ENCODE assay signal across 8 cellular contexts in the genomic region with DNA sequence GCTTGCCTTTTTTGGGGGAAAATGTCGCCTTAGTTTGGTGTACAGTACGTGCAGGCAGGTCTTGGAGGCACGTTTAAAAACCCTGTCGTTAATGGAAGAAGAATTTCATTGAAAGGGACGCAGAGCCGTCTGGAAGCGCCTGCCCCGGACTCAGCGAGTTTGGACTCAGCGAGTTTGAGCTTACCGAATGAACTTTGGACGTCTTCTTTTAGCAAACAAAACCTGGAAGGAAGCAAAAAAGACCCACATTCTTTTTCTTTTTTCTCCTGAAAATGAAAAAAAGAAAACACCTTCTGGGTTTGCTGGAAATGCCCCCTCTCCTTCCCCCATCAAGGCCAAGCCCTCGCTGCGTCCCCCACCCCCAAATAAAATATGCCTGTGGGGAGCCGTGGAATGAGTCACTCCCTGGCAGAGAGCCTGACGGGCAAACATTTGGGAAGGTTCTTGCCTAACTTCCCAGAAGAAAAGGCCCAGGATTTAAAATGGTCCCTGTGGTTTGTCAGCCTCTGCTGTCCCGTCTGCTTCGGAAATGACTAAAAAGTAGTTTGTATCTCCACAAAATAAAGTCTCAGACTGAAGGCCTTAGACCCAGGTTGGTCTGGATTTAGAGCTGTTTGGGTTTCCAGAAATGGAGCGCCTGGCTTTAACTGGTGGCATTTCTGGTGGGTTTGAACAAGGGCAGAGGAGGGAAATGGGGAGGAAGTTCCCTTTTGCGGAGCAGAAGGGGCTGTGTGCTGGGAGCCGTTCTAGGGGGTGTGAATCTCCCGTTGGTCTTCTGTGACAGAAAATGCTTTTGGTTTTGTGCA. TPM values are rescaled to one million over a fixed set of nuclear protein-coding genes. Genes with fewer than 3 reads are reported as not detected.
A peak's percentile ranks its signal among the peaks of the same experiment; 100 is the strongest.
DNase-seq lines count a peak whose midpoint lies in the region; ATAC-seq and TF ChIP-seq lines count a peak whose summit lies in the region.

No MANE protein-coding gene starts in this region.

- H3K4me1 Mint-ChIP-seq in naive B cell, result peaks cover 61 to 79% (median 75%) of the 10 kb centered on the region in 3 donors

- H3K4me3 Mint-ChIP-seq in naive B cell, result peak overlapping the region; percentile 92 to 98 (median 96)

- ATAC-seq in Right ventricle myocardium inferior, result peak; percentile 49
- ATAC-seq in naive B cell (ENCODE audit: low read depth in 2 of 2), result no peak

- POLR2A ChIA-PET in GM10248 (lab: Yijun Ruan, JAX), result no interaction called here

- H3K9ac ChIP-seq in SK-N-MC (ENCODE audit: insufficient read length), result peak overlapping the region; percentile 69

- no peaks in the 10 kb centered on the region for H3K27me3 Mint-ChIP-seq in naive B cell

- peak overlapping the region; percentile 51 to 98 (median 90) for H3K27ac Mint-ChIP-seq in naive B cell

- TF ChIP-seq CTCF in epithelial cell of proximal tubule (conservative IDR thresholded peaks at IDR 0.05; ENCODE audit: low read depth, low read length), result no peak
- TF ChIP-seq CTCF in GM10248 (IDR thresholded peaks at IDR 0.05; ENCODE audit: control extremely low read depth, extremely low read depth, low read depth, missing control alignments), result no peak

- H3K27ac ChIP-seq in SK-N-MC, result peak overlapping the region; percentile 78

- intact Hi-C loops in Right ventricle myocardium inferior (cut with DNase I), result loop anchor here (5.0 to 10.0 kb wide), 4 partner anchors 37 to 135 kb away; no protein-coding TSS in a partner anchor
- intact Hi-C loops in cardiac septum (cut with DNase I), result no loop called here

- H3K4me3 ChIP-seq in SK-N-MC, result peak overlapping the region; percentile 96
- H3K4me3 ChIP-seq in epithelial cell of proximal tubule (ENCODE audit: low read depth, low read length), result peak overlapping the region; percentile 94

- H3K9me3 Mint-ChIP-seq in naive B cell, result no peaks in the 10 kb centered on the region

- CTCF ChIA-PET in GM10248 (lab: Yijun Ruan, JAX), result interaction anchor here (1.3 kb wide), 1 partner anchor 121 kb away, joined by 4 read pairs; no protein-coding TSS in a partner anchor

- H3K9me3 ChIP-seq in SK-N-MC (ENCODE audit: low read depth, low read length), result no peaks in the 10 kb centered on the region

- H3K36me3 ChIP-seq in SK-N-MC (ENCODE audit: insufficient read depth, low read length), result no peaks in the 10 kb centered on the region

- DNase-seq in Right ventricle myocardium inferior (ENCODE audit: missing footprints) (peak; percentile 68), cardiac septum (ENCODE audit: low spot score) (no peak), SK-N-MC (ENCODE audit: low read depth, low spot score) (peak; percentile 20), epithelial cell of proximal tubule (ENCODE audit: low read depth) (peak; percentile 43), naive B cell (no peak), SHP77 treated with DMSO at 0.1 percent for 48 hours (lab: John Stamatoyannopoulos, UW) (no peak), GM10248 (ENCODE audit: extremely low spot score) (no peak), ecto neural progenitor cell (ENCODE audit: low spot score) (no peak)

- H3K36me3 Mint-ChIP-seq in naive B cell, result no peaks in the 10 kb centered on the region

RNA-seq across cellular contexts. Expression of gene NEK6, which starts 1.7 kb away (rescaled TPM):
- 10.5 TPM for total RNA-seq in Right ventricle myocardium inferior
- 11.6 TPM for total RNA-seq in cardiac septum
- 23.5 and 38.0 TPM in 2 replicates for total RNA-seq in epithelial cell of proximal tubule
- 10 to 100 TPM in 2 of 6 donors, 1 to 10 TPM in 4; 4.5 to 15.2 (median 8.0) TPM for polyA plus RNA-seq in naive B cell (ENCODE audit: low read depth in 6 of 6)

Comparison
In these comparisons a context has a peak if more than half of its experiments do, and no peak if none do; other contexts are left out.
1. DNase-seq: peak in Right ventricle myocardium inferior (single experiment), SK-N-MC (single experiment) and epithelial cell of proximal tubule (single experiment); none in cardiac septum (single experiment), naive B cell (single experiment), SHP77 treated with DMSO at 0.1 percent for 48 hours (single experiment), GM10248 (single experiment) and ecto neural progenitor cell (single experiment).